In the genomic region with DNA sequence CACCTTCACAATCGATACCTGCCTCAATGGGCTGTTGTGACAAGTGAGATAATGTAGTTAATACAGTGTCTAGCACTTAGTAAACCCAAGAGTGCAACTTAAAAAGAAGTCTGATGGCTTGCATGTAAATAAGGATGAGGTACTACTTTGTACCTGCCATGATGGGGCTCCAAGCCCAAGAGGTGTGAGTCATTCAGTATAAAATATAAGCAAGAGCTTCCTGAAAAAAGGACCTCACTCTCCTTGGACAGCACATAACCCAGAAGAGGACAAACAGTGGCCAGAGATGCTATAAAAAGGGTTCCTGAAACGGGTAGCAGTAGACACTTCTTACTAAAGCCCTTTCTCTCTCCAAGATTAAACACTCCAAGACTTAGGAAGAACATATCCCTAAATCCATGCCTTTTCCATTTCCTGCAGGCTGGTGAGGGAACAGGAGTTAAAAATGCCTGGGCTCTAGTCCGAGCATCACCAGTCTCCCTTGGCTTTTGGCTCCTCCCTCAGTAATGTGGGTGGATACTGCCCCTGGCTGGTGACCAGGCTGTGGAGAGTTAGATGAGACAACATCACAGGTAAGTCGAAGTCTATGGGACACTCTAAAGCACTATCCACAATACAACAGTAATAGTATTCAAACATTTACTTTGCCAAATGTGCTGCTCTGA, we compare ENCODE assay signal across 12 cellular contexts. TPM values are rescaled to one million over a fixed set of nuclear protein-coding genes. Genes with fewer than 3 reads are reported as not detected.
DNase-seq lines count a peak whose midpoint lies in the region; ATAC-seq and TF ChIP-seq lines count a peak whose summit lies in the region.
"Had no signal": no experiment of that assay in that cellular context is flagged by ENCODE, and none has a peak within 500 bp of the region (broad histone marks: within the 10 kb centered on the region; RNA-seq: fewer than 3 reads in every experiment).

No MANE protein-coding gene starts in this region.

- TF ChIP-seq CTCF in CD4-positive, alpha-beta T cell (IDR thresholded peaks at IDR 0.05) = no peak
- TF ChIP-seq CTCF in HCT116 (IDR thresholded peaks at IDR 0.05 in 2 of 3, conservative IDR thresholded peaks at IDR 0.05 in 1 of 3; ENCODE audit: borderline replicate concordance in 1 of 3, insufficient read depth in 1 of 3, low read depth in 2 of 3, low read length in 2 of 3) = no peak
- TF ChIP-seq CTCF in mammary epithelial cell (conservative IDR thresholded peaks at IDR 0.05 in 1 of 2, IDR thresholded peaks at IDR 0.05 in 1 of 2; ENCODE audit: extremely low read depth in 1 of 2, insufficient read depth in 1 of 2, low read depth in 1 of 2, low read length in 2 of 2) = peak in 1 of 2 donors; percentile 11
- no peak for TF ChIP-seq CTCF in nephron (IDR thresholded peaks at IDR 0.05; ENCODE audit: unreplicated experiment in 3 of 3)
- TF ChIP-seq CTCF in omental fat pad (IDR thresholded peaks at IDR 0.05) = no peak

- dilution Hi-C loops in mammary epithelial cell (cut with HindIII; ENCODE audit: low sequenced_read_pairs) = no loop called here

- peak overlapping the region; percentile 54 for H3K27ac Mint-ChIP-seq in CD4-positive, alpha-beta T cell
- H3K27ac Mint-ChIP-seq in nephron = peak overlapping the region in 2 of 3 experiments; percentile 1 to 54

- in situ Hi-C loops in mammary epithelial cell (cut with MboI; ENCODE audit: low sequenced_read_pairs in 2 of 2) = no loop called here

- H4K20me1 ChIP-seq in HCT116 (ENCODE audit: insufficient read depth) = peaks cover 20% of the 10 kb centered on the region; the same call in 1 of the 2 replicates
- H4K20me1 ChIP-seq in mammary epithelial cell (ENCODE audit: insufficient read depth, low read length) = peaks cover 10% of the 10 kb centered on the region

- H3K79me2 ChIP-seq in HCT116 (ENCODE audit: insufficient read depth, low read length) = peaks cover 92% of the 10 kb centered on the region
- peaks cover 94% of the 10 kb centered on the region for H3K79me2 ChIP-seq in mammary epithelial cell (ENCODE audit: insufficient read depth, low read length)

- peaks cover 2 to 14% of the 10 kb centered on the region in 2 experiments; a peak in 2 of 4 replicates for H3K36me3 ChIP-seq in HCT116 (ENCODE audit: control insufficient read depth in 1 of 2, insufficient read depth in 2 of 2, low read length in 2 of 2)
- H3K36me3 ChIP-seq in mammary epithelial cell (ENCODE audit: insufficient read depth, low read length) = peaks cover 2% of the 10 kb centered on the region
- H3K36me3 ChIP-seq in effector memory CD4-positive, alpha-beta T cell (ENCODE audit: control insufficient read depth, insufficient read depth, low read length) = no peaks in the 10 kb centered on the region

- no peaks in the 10 kb centered on the region for H3K27me3 Mint-ChIP-seq in CD4-positive, alpha-beta T cell
- no peaks in the 10 kb centered on the region for H3K27me3 Mint-ChIP-seq in nephron (ENCODE audit: low read depth)
- H3K27me3 Mint-ChIP-seq: activated naive CD8-positive, alpha-beta T cell treated with anti-CD3 and anti-CD28 coated beads, Interleukin-2, amount 10 ng/mL, durations not matched to agents 7 days and 5 days had no signal

- no peak for TF ChIP-seq POLR2A in HCT116 (IDR thresholded peaks at IDR 0.05; ENCODE audit: borderline replicate concordance, extremely low read depth, insufficient read depth, insufficient read length)

- H3K27ac ChIP-seq in CD4-positive, alpha-beta T cell (ENCODE audit: low read depth, low read length) = no peak overlapping the region
- H3K27ac ChIP-seq in HCT116 (ENCODE audit: low read depth, low read length) (no peak overlapping the region), mammary epithelial cell (ENCODE audit: insufficient read depth, low read depth, low read length) (peak overlapping the region; percentile 4)
- H3K27ac ChIP-seq in effector memory CD4-positive, alpha-beta T cell (ENCODE audit: insufficient read depth, low read length, poor library complexity, severe bottlenecking) = no peak overlapping the region
- H3K27ac ChIP-seq: RWPE1 had no signal

- H3K9me3 Mint-ChIP-seq in CD4-positive, alpha-beta T cell = no peaks in the 10 kb centered on the region
- no peaks in the 10 kb centered on the region for H3K9me3 Mint-ChIP-seq in nephron
- H3K9me3 Mint-ChIP-seq: activated naive CD8-positive, alpha-beta T cell treated with anti-CD3 and anti-CD28 coated beads, Interleukin-2, amount 10 ng/mL, durations not matched to agents 7 days and 5 days had no signal

- RAD21 ChIA-PET in HCT116 (lab: Charles Lee; ENCODE audit: low non-redundant PET in 1 of 2, low total read pairs in 2 of 2, uncharacterized antibody in 2 of 2, unreplicated experiment in 2 of 2) = no interaction called here

- BruUV-seq in HCT116 (replicated peaks; lab: Mats Ljungman, UMichigan) (no TSS peak), mammary epithelial cell (replicated peaks; lab: Mats Ljungman, UMichigan) (no TSS peak)

- no peak for ATAC-seq in CD4-positive, alpha-beta T cell (ENCODE audit: poor library complexity)
- ATAC-seq in HCT116 (no peak), omental fat pad (ENCODE audit: low FRiP score) (no peak), GM18519 (IDR thresholded peaks at IDR 0.05; ENCODE audit: low FRiP score, unreplicated experiment) (no peak), GM21619 (IDR thresholded peaks at IDR 0.05; ENCODE audit: unreplicated experiment) (no peak)

- peak overlapping the region; percentile 36; the same call in 1 of the 2 replicates for H3K4me2 ChIP-seq in HCT116 (ENCODE audit: low read length)
- H3K4me2 ChIP-seq in mammary epithelial cell (ENCODE audit: insufficient read depth, low read depth, low read length) = no peak overlapping the region

- H3K9me3 ChIP-seq in CD4-positive, alpha-beta T cell (ENCODE audit: control insufficient read depth, low read length) = no peaks in the 10 kb centered on the region
- H3K9me3 ChIP-seq in HCT116 (ENCODE audit: control insufficient read depth in 1 of 2, insufficient read depth in 1 of 2, low read depth in 1 of 2, low read length in 2 of 2) (no peaks in the 10 kb centered on the region), mammary epithelial cell (replicated peaks; ENCODE audit: insufficient read depth, low read length) (no peaks in the 10 kb centered on the region)
- no peaks in the 10 kb centered on the region for H3K9me3 ChIP-seq in effector memory CD4-positive, alpha-beta T cell (ENCODE audit: control insufficient read depth, low read length)

- 19% methylated on average over 4 of the region's 4 CpGs for WGBS in mammary epithelial cell (ENCODE audit: low coverage, missing lambda C conversion rate)

- H3K9ac ChIP-seq in HCT116 (ENCODE audit: low read length) = no peak overlapping the region
- H3K9ac ChIP-seq in mammary epithelial cell (ENCODE audit: insufficient read depth, low read length) = no peak overlapping the region

- TF ChIP-seq RAD21 in HCT116 (IDR thresholded peaks at IDR 0.05; ENCODE audit: low read depth) = no peak

- H3K4me1 ChIP-seq in HCT116 (ENCODE audit: control insufficient read depth in 1 of 2, insufficient read depth in 2 of 2, low read length in 2 of 2) = peaks cover 70 to 88% of the 10 kb centered on the region in 2 experiments
- H3K4me1 ChIP-seq in mammary epithelial cell (ENCODE audit: insufficient read depth, low read length) = peaks cover 41% of the 10 kb centered on the region
- H3K4me1 ChIP-seq in effector memory CD4-positive, alpha-beta T cell (ENCODE audit: control insufficient read depth, insufficient read depth, low read length, poor library complexity, severe bottlenecking) = peaks cover 42% of the 10 kb centered on the region

- H3K4me1 Mint-ChIP-seq in CD4-positive, alpha-beta T cell (ENCODE audit: low read depth) = peaks cover 75% of the 10 kb centered on the region
- peaks cover 64% of the 10 kb centered on the region for H3K4me1 Mint-ChIP-seq in nephron

- H2AFZ ChIP-seq in HCT116 (ENCODE audit: low read depth, low read length, poor library complexity, severe bottlenecking) = no peak overlapping the region
- no peak overlapping the region for H2AFZ ChIP-seq in mammary epithelial cell (ENCODE audit: low read depth, low read length)

- no peaks in the 10 kb centered on the region for H3K27me3 ChIP-seq in CD4-positive, alpha-beta T cell (ENCODE audit: control insufficient read depth, insufficient read depth, low read length)
- no peaks in the 10 kb centered on the region for H3K27me3 ChIP-seq in HCT116 (ENCODE audit: insufficient read depth, low read length)
- H3K27me3 ChIP-seq in mammary epithelial cell (ENCODE audit: insufficient read depth, low read length) = no peaks in the 10 kb centered on the region
- H3K27me3 ChIP-seq in effector memory CD4-positive, alpha-beta T cell (replicated peaks; ENCODE audit: control insufficient read depth, insufficient read depth, low read length, poor library complexity, severe bottlenecking) = no peaks in the 10 kb centered on the region

- H3K4me3 ChIP-seq in HCT116 (replicated peaks in 1 of 2; ENCODE audit: low read depth in 1 of 2, low read length in 2 of 2) (no peak overlapping the region), mammary epithelial cell (replicated peaks in 1 of 3; ENCODE audit: insufficient read depth in 1 of 3, low read depth in 2 of 3, low read length in 3 of 3) (no peak overlapping the region)
- H3K4me3 ChIP-seq in effector memory CD4-positive, alpha-beta T cell (ENCODE audit: insufficient read depth, low read depth, low read length, poor library complexity, severe bottlenecking) = no peak overlapping the region
- H3K4me3 ChIP-seq: lung had no signal

- H3K9me2 ChIP-seq in HCT116 (ENCODE audit: insufficient read depth) = no peaks in the 10 kb centered on the region

- CTCF ChIA-PET in CD4-positive, alpha-beta T cell (lab: Charles Lee) = interaction anchor here (1.5 to 1.6 kb wide), 2 partner anchors 23 to 61 kb away, joined by 3 read pairs; no protein-coding TSS in a partner anchor
- CTCF ChIA-PET in HCT116 (lab: Charles Lee) = interaction anchor here (2.6 kb wide), 1 partner anchor 12 kb away, joined by 10 read pairs; no protein-coding TSS in a partner anchor
- CTCF ChIA-PET in mammary epithelial cell (lab: Charles Lee; ENCODE audit: low non-redundant PET) = no interaction called here

- peak overlapping the region; percentile 67 for H3K4me3 Mint-ChIP-seq in CD4-positive, alpha-beta T cell
- H3K4me3 Mint-ChIP-seq in nephron = peak overlapping the region in 2 of 3 experiments; percentile 66 to 71
- H3K4me3 Mint-ChIP-seq: activated naive CD8-positive, alpha-beta T cell treated with anti-CD3 and anti-CD28 coated beads, Interleukin-2, amount 10 ng/mL, durations not matched to agents 7 days and 5 days had no signal

- POLR2A ChIA-PET in CD4-positive, alpha-beta T cell (lab: Charles Lee) = no interaction called here
- POLR2A ChIA-PET in HCT116 (lab: Charles Lee) = no interaction called here

- H3K36me3 Mint-ChIP-seq in CD4-positive, alpha-beta T cell (ENCODE audit: low read depth) = peaks cover 38% of the 10 kb centered on the region
- peaks cover 12% of the 10 kb centered on the region for H3K36me3 Mint-ChIP-seq in nephron (ENCODE audit: low read depth)

- DNase-seq in CD4-positive, alpha-beta T cell = no peak
- DNase-seq in HCT116 (ENCODE audit: low read depth, low spot score) (no peak), mammary epithelial cell (no peak), omental fat pad (ENCODE audit: low spot score) (no peak)
- no peak for DNase-seq in effector memory CD4-positive, alpha-beta T cell
- DNase-seq: activated naive CD8-positive, alpha-beta T cell treated with anti-CD3 and anti-CD28 coated beads, Interleukin-2, amount 10 ng/mL, durations not matched to agents 7 days and 5 days; NCI-H510A had no signal

- intact Hi-C loops in CD4-positive, alpha-beta T cell (cut with DNase I, micrococcal nuclease) = no loop called here
- intact Hi-C loops in HCT116 (cut with micrococcal nuclease) = no loop called here
- intact Hi-C loops in mammary epithelial cell (cut with micrococcal nuclease) = no loop called here

RNA-seq across cellular contexts. Expression of a gene that starts 4.2 kb away (rescaled TPM):
- 100 to 1,000 TPM; 115 to 140 TPM for total RNA-seq in CD4-positive, alpha-beta T cell
- total RNA-seq in HCT116 (2021; ENCODE audit: unreplicated experiment) = 114 TPM
- 69.3 and 94.4 TPM in 2 replicates for polyA plus RNA-seq in HCT116 (2012)
- 100 to 1,000 TPM in 1 of 2 donors, 10 to 100 TPM in 1; 54.8 to 119 TPM for total RNA-seq in mammary epithelial cell
- 109 TPM for polyA plus RNA-seq in mammary epithelial cell
- 157 TPM for polyA minus RNA-seq in mammary epithelial cell
- total RNA-seq in omental fat pad = 100 to 1,000 TPM in 1 of 4 donors, 10 to 100 TPM in 3; 63.2 to 100 (median 72.6) TPM

RNA-seq across cellular contexts. Expression of a gene that starts 44.8 kb away (rescaled TPM):
- 10 to 100 TPM; 21.3 to 21.9 TPM for total RNA-seq in CD4-positive, alpha-beta T cell
- total RNA-seq in HCT116 (2021; ENCODE audit: unreplicated experiment) (31.9 TPM), mammary epithelial cell (10 to 100 TPM; 28.8 to 29.5 TPM), omental fat pad (10 to 100 TPM; 20.8 to 61.5 (median 29.0) TPM)
- polyA plus RNA-seq in HCT116 (2012) = 43.0 and 49.4 TPM in 2 replicates
- polyA plus RNA-seq in mammary epithelial cell = 66.2 TPM
- 90.1 TPM for polyA minus RNA-seq in mammary epithelial cell
